Comparison of ENCODE assay signal across 17 cellular contexts in genomic region chr1:245869847-245870246, GRCh38.
DNase-seq lines count a peak whose midpoint lies in the region; ATAC-seq and TF ChIP-seq lines count a peak whose summit lies in the region.
"Had no signal": no experiment of that assay in that cellular context is flagged by ENCODE, and none has a peak within 500 bp of the region (broad histone marks: within the 10 kb centered on the region; RNA-seq: fewer than 3 reads in every experiment).

No MANE protein-coding gene starts in this region.

- H3K9ac ChIP-seq in smooth muscle cell (ENCODE audit: low read depth) (no peak overlapping the region), mesenchymal stem cell (ENCODE audit: low read length) (no peak overlapping the region)
- H3K9ac ChIP-seq: GM23248 had no signal

- H2BK15ac ChIP-seq in mesenchymal stem cell (ENCODE audit: low read depth, poor library complexity, severe bottlenecking): no peak overlapping the region

- WGBS in hepatocyte (ENCODE audit: low lambda C conversion rate, missing lambda C conversion rate): 74% methylated on average over 7 of the region's 7 CpGs
- 88% methylated on average over 7 of the region's 7 CpGs for WGBS in smooth muscle cell (ENCODE audit: low lambda C conversion rate)
- WGBS in mesenchymal stem cell: 85% methylated on average over 6 of the region's 7 CpGs

- H3K79me2 ChIP-seq in hepatocyte: no peaks in the 10 kb centered on the region
- peaks cover 7% of the 10 kb centered on the region for H3K79me2 ChIP-seq in smooth muscle cell (ENCODE audit: low read depth)

- H2BK5ac ChIP-seq in mesenchymal stem cell (ENCODE audit: low read depth, low read length, poor library complexity, severe bottlenecking): no peak overlapping the region

- H3K27me3 ChIP-seq in hepatocyte: no peaks in the 10 kb centered on the region
- no peaks in the 10 kb centered on the region for H3K27me3 ChIP-seq in smooth muscle cell (ENCODE audit: low read depth)
- H3K27me3 ChIP-seq in mesenchymal stem cell (ENCODE audit: control insufficient read depth in 1 of 2, insufficient read depth in 1 of 2, low read length in 2 of 2): no peaks in the 10 kb centered on the region
- H3K27me3 ChIP-seq: Peyer's patch had no signal

- no peak overlapping the region for H2BK12ac ChIP-seq in mesenchymal stem cell (ENCODE audit: low read length in 2 of 2)

- peaks cover 35% of the 10 kb centered on the region for H3K4me1 ChIP-seq in hepatocyte (ENCODE audit: insufficient read depth)
- H3K4me1 ChIP-seq in smooth muscle cell (ENCODE audit: low read depth): peaks cover 19% of the 10 kb centered on the region
- H3K4me1 ChIP-seq in mesenchymal stem cell (ENCODE audit: control insufficient read depth, insufficient read depth, low read depth, low read length): peaks cover 2% of the 10 kb centered on the region

- no peak overlapping the region for H3K4me3 ChIP-seq in hepatocyte
- no peak overlapping the region for H3K4me3 ChIP-seq in smooth muscle cell
- H3K4me3 ChIP-seq in mesenchymal stem cell (ENCODE audit: insufficient read depth in 1 of 2, low read depth in 1 of 2, low read length in 2 of 2): no peak overlapping the region
- H3K4me3 ChIP-seq: GM23248, Peyer's patch had no signal

- TF ChIP-seq CTCF in hepatocyte (IDR thresholded peaks at IDR 0.05; ENCODE audit: poor library complexity) (no peak), smooth muscle cell (IDR thresholded peaks at IDR 0.05; ENCODE audit: borderline replicate concordance, insufficient read depth, poor library complexity, severe bottlenecking) (no peak)

- H4K20me1 ChIP-seq in hepatocyte (ENCODE audit: insufficient read depth, poor library complexity, severe bottlenecking) (no peaks in the 10 kb centered on the region), smooth muscle cell (ENCODE audit: low read depth) (no peaks in the 10 kb centered on the region)

- no peaks in the 10 kb centered on the region for H3K79me1 ChIP-seq in mesenchymal stem cell (replicated peaks; ENCODE audit: low read length, poor library complexity, severe bottlenecking)

- peak overlapping the region in 1 of 2 experiments; percentile 29 for H3K18ac ChIP-seq in mesenchymal stem cell (ENCODE audit: low read depth in 1 of 2, low read length in 2 of 2)

- no peak overlapping the region for H2BK120ac ChIP-seq in mesenchymal stem cell (ENCODE audit: low read depth, low read length)

- H3K27ac ChIP-seq in hepatocyte (peak overlapping the region; percentile 66), smooth muscle cell (ENCODE audit: low read depth) (peak overlapping the region; percentile 82), mesenchymal stem cell (ENCODE audit: low read length, poor library complexity, severe bottlenecking) (no peak overlapping the region)
- H3K27ac ChIP-seq: GM23248, Peyer's patch had no signal

- H3K36me3 ChIP-seq in hepatocyte (replicated peaks; ENCODE audit: insufficient read depth, low read depth): no peaks in the 10 kb centered on the region
- H3K36me3 ChIP-seq in smooth muscle cell (ENCODE audit: low read depth): no peaks in the 10 kb centered on the region
- no peaks in the 10 kb centered on the region for H3K36me3 ChIP-seq in mesenchymal stem cell (ENCODE audit: control insufficient read depth in 1 of 2, insufficient read depth in 2 of 2, low read depth in 1 of 2, low read length in 2 of 2)
- H3K36me3 ChIP-seq: Peyer's patch had no signal

- no peak overlapping the region for H3K4ac ChIP-seq in mesenchymal stem cell (ENCODE audit: low read depth in 1 of 2, low read length in 2 of 2)

- H3K4me2 ChIP-seq in hepatocyte (no peak overlapping the region), smooth muscle cell (no peak overlapping the region), mesenchymal stem cell (ENCODE audit: low read length, poor library complexity, severe bottlenecking) (no peak overlapping the region)

- DNase-seq in DMS79 treated with DMSO at 0.1 percent for 48 hours (lab: John Stamatoyannopoulos, UW) (peak; percentile 45), NCI-H146 (lab: John Stamatoyannopoulos, UW) (peak; percentile 78), hepatocyte (ENCODE audit: low spot score) (no peak), smooth muscle cell (lab: John Stamatoyannopoulos, UW; ENCODE audit: unreplicated experiment) (no peak), mesenchymal stem cell (no peak), GOT3 (lab: John Stamatoyannopoulos, UW) (no peak)
- DNase-seq: ACHN, C1 segment of cervical spinal cord, DMS 273 treated with DMSO at 0.1 percent for 48 hours, GM23248, KBM-7, NCI-H1105 treated with DMSO at 0.1 percent for 48 hours, NCI-H1930, NCI-H446, Peyer's patch had no signal

- H3F3A ChIP-seq in smooth muscle cell (ENCODE audit: low read depth): peaks cover 26% of the 10 kb centered on the region

- H3K14ac ChIP-seq in mesenchymal stem cell (ENCODE audit: low read length in 2 of 2): peak overlapping the region in 1 of 2 experiments; percentile 66

- no peak overlapping the region for H4K8ac ChIP-seq in mesenchymal stem cell (ENCODE audit: low read length)

- no peak overlapping the region for H2AFZ ChIP-seq in hepatocyte
- H2AFZ ChIP-seq in smooth muscle cell (ENCODE audit: low read depth): no peak overlapping the region
- no peak overlapping the region for H2AFZ ChIP-seq in mesenchymal stem cell (ENCODE audit: low read depth, low read length)
- H2AFZ ChIP-seq: GM23248 had no signal

- H4K91ac ChIP-seq in mesenchymal stem cell (ENCODE audit: low read length): no peak overlapping the region

- H3K9me3 ChIP-seq in hepatocyte (ENCODE audit: low read depth) (no peaks in the 10 kb centered on the region), smooth muscle cell (replicated peaks; ENCODE audit: low read depth) (no peaks in the 10 kb centered on the region), mesenchymal stem cell (ENCODE audit: control insufficient read depth, low read length) (no peaks in the 10 kb centered on the region)
- H3K9me3 ChIP-seq: Peyer's patch had no signal

- no peak for ATAC-seq in SK-N-SH treated with all-trans-retinoic acid at 6 μM for 48 hours
- ATAC-seq: HCT116 had no signal

- H2AK5ac ChIP-seq in mesenchymal stem cell (ENCODE audit: low read length, severe bottlenecking): no peak overlapping the region

- H3K9me2 ChIP-seq in hepatocyte (replicated peaks; ENCODE audit: insufficient read depth): no peaks in the 10 kb centered on the region

- peak overlapping the region in 1 of 2 experiments; percentile 87 for H3K23ac ChIP-seq in mesenchymal stem cell (ENCODE audit: low read length in 2 of 2)

TF ChIP-seq in SK-N-SH treated with all-trans-retinoic acid at 6 μM for 48 hours, 23 proteins besides CTCF, POLR2A, EP300 and RAD21 (continues in another document):
- no peak for TF ChIP-seq CSDC2 (CRISPR knock-in tag; IDR thresholded peaks at IDR 0.05)
- TF ChIP-seq ARNTL (CRISPR knock-in tag; IDR thresholded peaks at IDR 0.05; ENCODE audit: borderline replicate concordance, low read depth): no peak
- no peak for TF ChIP-seq SNAI2 (CRISPR knock-in tag; IDR thresholded peaks at IDR 0.05)
- no peak for TF ChIP-seq CSRNP3 (CRISPR knock-in tag; IDR thresholded peaks at IDR 0.05)
- no peak for TF ChIP-seq ESRRG (CRISPR knock-in tag; IDR thresholded peaks at IDR 0.05)
- TF ChIP-seq GLIS3 (CRISPR knock-in tag; IDR thresholded peaks at IDR 0.05): no peak
- TF ChIP-seq CREB5 (CRISPR knock-in tag; IDR thresholded peaks at IDR 0.05; ENCODE audit: low read depth): no peak
- TF ChIP-seq TSHZ2 (CRISPR knock-in tag; IDR thresholded peaks at IDR 0.05): no peak
- no peak for TF ChIP-seq TCF4 (CRISPR knock-in tag; IDR thresholded peaks at IDR 0.05; ENCODE audit: borderline replicate concordance)

Comparison
In these comparisons a context has a peak if more than half of its experiments do, and no peak if none do; other contexts are left out.
1. DNase-seq: peak in DMS79 treated with DMSO at 0.1 percent for 48 hours (single experiment) and NCI-H146 (single experiment); none in hepatocyte (single experiment), smooth muscle cell (single experiment), mesenchymal stem cell (single experiment) and GOT3 (single experiment).